8 cellular contexts compared by ENCODE assay signal in genomic region chr18:12947355-12948054, GRCh38. TPM values are rescaled to one million over a fixed set of nuclear protein-coding genes. Genes with fewer than 3 reads are reported as not detected.
DNase-seq lines count a peak whose midpoint lies in the region; ATAC-seq and TF ChIP-seq lines count a peak whose summit lies in the region.

Gene SEH1L, plus strand, starts transcription at chr18:12948011. Its CDS starts 111 bp downstream, at chr18:12948122.

- H3K4me3 ChIP-seq in SJSA1 (peak within 1 kb of the TSS; percentile 75), neuron (ENCODE audit: low read length) (peak within 1 kb of the TSS; percentile 83)

- TF ChIP-seq CTCF in foreskin keratinocyte (conservative IDR thresholded peaks at IDR 0.05): no peak

- no peaks in the 10 kb centered on the region for H3K27me3 ChIP-seq in SJSA1 (replicated peaks)
- H3K27me3 ChIP-seq in foreskin keratinocyte: no peaks in the 10 kb centered on the region
- no peaks in the 10 kb centered on the region for H3K27me3 ChIP-seq in neuron (ENCODE audit: insufficient read depth, low read length)

- peak within 1 kb of the TSS; percentile 93 for H2AFZ ChIP-seq in neuron (ENCODE audit: low read depth, low read length)

- peak; percentile 91 for ATAC-seq in foreskin keratinocyte

- CTCF ChIA-PET in HEK293T (lab: Yijun Ruan, JAX): no interaction called here

- POLR2A ChIA-PET in HEK293T (lab: Yijun Ruan, JAX): no interaction called here

- H3K27ac ChIP-seq in SJSA1: peak within 1 kb of the TSS; percentile 93
- H3K27ac ChIP-seq in foreskin keratinocyte: peak within 1 kb of the TSS; percentile 69

- peak; percentile 96 for DNase-seq in GDM1 (lab: John Stamatoyannopoulos, UW)
- DNase-seq in HEK293T (ENCODE audit: extremely low spot score): peak; percentile 92
- DNase-seq in MV-4-11 (lab: John Stamatoyannopoulos, UW): peak; percentile 89
- peak; percentile 83 to 100 for DNase-seq in SJSA1 (ENCODE audit: low read depth in 1 of 2, low spot score in 2 of 2)
- peak; percentile 98 to 99 (median 99) for DNase-seq in activated naive CD4-positive, alpha-beta T cell (lab: John Stamatoyannopoulos, UW)
- DNase-seq in foreskin keratinocyte: peak; percentile 83 to 92
- DNase-seq in stromal cell of bone marrow (ENCODE audit: low read depth): peak; percentile 92

- H3K4me1 ChIP-seq in SJSA1 (replicated peaks): peaks cover 20% of the 10 kb centered on the region
- H3K4me1 ChIP-seq in foreskin keratinocyte: peaks cover 4% of the 10 kb centered on the region
- H3K4me1 ChIP-seq in neuron (ENCODE audit: insufficient read depth, low read length): peaks cover 8% of the 10 kb centered on the region

- H3K36me3 ChIP-seq in SJSA1 (peaks cover 12% of the 10 kb centered on the region), neuron (ENCODE audit: insufficient read depth, low read length) (peaks cover 2% of the 10 kb centered on the region)

- H3K9me3 ChIP-seq in SJSA1 (replicated peaks): no peaks in the 10 kb centered on the region
- H3K9me3 ChIP-seq in neuron (ENCODE audit: low read length): peaks cover 5% of the 10 kb centered on the region

TF ChIP-seq in HEK293T, 16 proteins besides CTCF, POLR2A, EP300 and RAD21:
- no peak for TF ChIP-seq SUZ12 (IDR thresholded peaks at IDR 0.05)
- no peak for TF ChIP-seq BHLHE40 (IDR thresholded peaks at IDR 0.05; ENCODE audit: borderline replicate concordance)
- TF ChIP-seq ELF4 (IDR thresholded peaks at IDR 0.05): no peak
- no peak for TF ChIP-seq SP1 (IDR thresholded peaks at IDR 0.05)
- TF ChIP-seq PKNOX1 (IDR thresholded peaks at IDR 0.05): peak; percentile 47; the same call in 1 of the 2 replicates
- TF ChIP-seq ZNF384 (IDR thresholded peaks at IDR 0.05): no peak
- no peak for TF ChIP-seq HDGF (IDR thresholded peaks at IDR 0.05; ENCODE audit: borderline replicate concordance)
- no peak for TF ChIP-seq NFRKB (IDR thresholded peaks at IDR 0.05)
- TF ChIP-seq L3MBTL2 (conservative IDR thresholded peaks at IDR 0.05): peak; percentile 84
- TF ChIP-seq ARNT (IDR thresholded peaks at IDR 0.05): no peak
- TF ChIP-seq FOXM1 (IDR thresholded peaks at IDR 0.05; ENCODE audit: borderline replicate concordance): no peak
- TF ChIP-seq LEF1 (IDR thresholded peaks at IDR 0.05; ENCODE audit: borderline replicate concordance): no peak

RNA-seq across cellular contexts. Expression of gene SEH1L, which starts in this region (rescaled TPM):
- 39.5 and 61.2 TPM in 2 replicates for total RNA-seq in SJSA1 (2014; rRNA removed; shearing (Covaris generic))
- 47.5 and 55.2 TPM in 2 replicates for total RNA-seq in foreskin keratinocyte
- polyA plus RNA-seq in foreskin keratinocyte: 22.4 and 30.0 TPM in 2 replicates

Comparison
In these comparisons a context has a peak if more than half of its experiments do, and no peak if none do; other contexts are left out.
1. Peak in every context shown above with its lines: DNase-seq, ATAC-seq, H3K4me3 ChIP-seq and H3K27ac ChIP-seq.